7 cellular contexts compared by ENCODE assay signal in genomic region chr9:767061-767561, GRCh38.
DNase-seq lines count a peak whose midpoint lies in the region; FAIRE-seq and TF ChIP-seq lines count a peak whose summit lies in the region.
"Not testable (repeated sequence)": the region's sequence is repeated elsewhere in the genome, so short reads cannot be mapped to it uniquely, and the experiment has no call there.

No MANE protein-coding gene starts in this region.

- intact Hi-C loops in sigmoid colon (cut with DNase I) = loop anchor here (10.0 kb wide), 1 partner anchor 292 kb away; no protein-coding TSS in a partner anchor
- intact Hi-C loops in thyroid gland (cut with DNase I) = not testable (repeated sequence)

- FAIRE-seq in bronchial epithelial cell (lab: Jason Lieb, UNC) = peak; percentile 36

- H3K27ac Mint-ChIP-seq in osteocyte (ENCODE audit: unreplicated experiment) = not testable (repeated sequence)

- TF ChIP-seq EP300 in sigmoid colon (IDR thresholded peaks at IDR 0.05) = not testable (repeated sequence)

- H3K27me3 ChIP-seq in bronchial epithelial cell (ENCODE audit: control insufficient read depth, insufficient read depth, low read length); right atrium auricular region; sigmoid colon; thyroid gland: not testable (repeated sequence)

- H3K9me3 Mint-ChIP-seq in osteocyte (ENCODE audit: unreplicated experiment) = not testable (repeated sequence)

- not testable (repeated sequence) for H3K4me3 Mint-ChIP-seq in osteocyte (ENCODE audit: unreplicated experiment)

- TF ChIP-seq CTCF in bronchial epithelial cell (IDR thresholded peaks at IDR 0.05; ENCODE audit: insufficient read depth, low read length, severe bottlenecking); right atrium auricular region (IDR thresholded peaks at IDR 0.05); osteocyte (IDR thresholded peaks at IDR 0.05); sigmoid colon (IDR thresholded peaks at IDR 0.05); thyroid gland (IDR thresholded peaks at IDR 0.05): not testable (repeated sequence)

- H3K27me3 Mint-ChIP-seq in osteocyte (ENCODE audit: unreplicated experiment) = peaks cover 60% of the 10 kb centered on the region

- H3K4me1 Mint-ChIP-seq in osteocyte (ENCODE audit: unreplicated experiment) = not testable (repeated sequence)

- not testable (repeated sequence) for H3K36me3 ChIP-seq in bronchial epithelial cell (ENCODE audit: control insufficient read depth, insufficient read depth, low read length); right atrium auricular region; sigmoid colon; thyroid gland

- H3K9me3 ChIP-seq in right atrium auricular region, sigmoid colon, thyroid gland: not testable (repeated sequence)

- TF ChIP-seq POLR2A in sigmoid colon (IDR thresholded peaks at IDR 0.05); thyroid gland (IDR thresholded peaks at IDR 0.05): not testable (repeated sequence)

- not testable (repeated sequence) for H3K27ac ChIP-seq in right atrium auricular region, sigmoid colon
- H3K27ac ChIP-seq in thyroid gland = peak overlapping the region in 2 of 3 donors; percentile 29 to 45

- not testable (repeated sequence) for H3K4me1 ChIP-seq in right atrium auricular region, sigmoid colon
- H3K4me1 ChIP-seq in thyroid gland = peaks cover 10 to 13% of the 10 kb centered on the region in 2 donors

- H3K36me3 Mint-ChIP-seq in osteocyte (ENCODE audit: unreplicated experiment) = not testable (repeated sequence)

- WGBS in sigmoid colon, 2 donors = 91 to 95% methylated on average over 9 of the region's 9 CpGs
- 84 to 99% methylated on average over 5 to 7 of the region's 9 CpGs for WGBS in thyroid gland, 2 donors

- DNase-seq in bronchial epithelial cell (ENCODE audit: low read depth); thyroid gland: not testable (repeated sequence)
- DNase-seq in right atrium auricular region (ENCODE audit: low spot score) (peak; percentile 50), islet precursor cell (peak; percentile 22), mesenteric fat pad (ENCODE audit: low spot score) (peak; percentile 85), osteocyte (ENCODE audit: extremely low spot score, unreplicated experiment) (peak; percentile 70), sigmoid colon (peak; percentile 56)

- not testable (repeated sequence) for H3K4me3 ChIP-seq in bronchial epithelial cell (ENCODE audit: low read depth, low read length); right atrium auricular region; sigmoid colon; thyroid gland (replicated peaks in 1 of 3)
